ENCODE assay signal across 8 cellular contexts in the genomic region with DNA sequence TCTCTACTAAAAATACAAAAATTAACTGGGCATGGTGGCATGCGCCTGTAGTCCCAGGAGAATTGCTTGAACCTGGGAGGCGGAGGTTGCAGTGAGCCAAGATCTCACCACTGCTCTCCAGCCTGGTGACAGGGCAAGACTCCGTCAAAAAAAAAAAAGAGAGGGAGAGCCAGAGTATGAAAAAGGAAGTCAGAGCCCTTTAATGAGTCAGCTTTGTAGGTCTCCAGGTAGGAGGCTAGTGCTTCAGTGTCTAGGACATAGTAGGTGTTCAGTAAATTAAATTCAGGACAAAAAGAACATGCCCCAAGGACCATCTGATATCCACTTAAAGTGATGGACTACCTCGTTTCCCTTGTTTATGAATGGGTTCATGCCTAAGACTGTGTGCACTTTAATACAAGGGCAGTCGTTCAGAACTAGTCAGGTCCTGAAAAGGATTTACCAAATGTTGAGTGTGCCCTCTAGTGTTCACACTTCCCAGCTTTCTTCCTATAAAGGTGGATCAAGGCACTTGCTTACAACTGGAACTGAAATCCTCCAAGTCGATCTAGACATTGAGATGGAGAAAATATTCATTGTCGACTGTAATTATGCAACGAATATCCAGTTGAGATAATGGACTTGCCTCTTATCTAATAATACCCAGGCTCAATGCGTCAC. TPM values are rescaled to one million over a fixed set of nuclear protein-coding genes. Genes with fewer than 3 reads are reported as not detected.
DNase-seq lines count a peak whose midpoint lies in the region; ATAC-seq and TF ChIP-seq lines count a peak whose summit lies in the region.

No MANE protein-coding gene starts in this region.

- ATAC-seq in GM21423 (IDR thresholded peaks at IDR 0.05; ENCODE audit: unreplicated experiment), result peak; percentile 75

- TF ChIP-seq CTCF in SK-N-SH (IDR thresholded peaks at IDR 0.05) (peak; percentile 66), glutamatergic neuron (IDR thresholded peaks at IDR 0.05; ENCODE audit: partially characterized antibody, unreplicated experiment) (peak; percentile 42), smooth muscle cell (IDR thresholded peaks at IDR 0.05; ENCODE audit: borderline replicate concordance, insufficient read depth, poor library complexity, severe bottlenecking) (peak; percentile 46)

- H3K4me3 ChIP-seq in SK-N-SH (ENCODE audit: low read depth in 2 of 2, low read length in 1 of 2), result no peak overlapping the region
- H3K4me3 ChIP-seq in smooth muscle cell, result no peak overlapping the region

- no peaks in the 10 kb centered on the region for H3K4me1 Mint-ChIP-seq in glutamatergic neuron (ENCODE audit: low read depth, unreplicated experiment)
- H3K4me1 Mint-ChIP-seq in activated CD4-positive, alpha-beta memory T cell treated with anti-CD3 and anti-CD28 coated beads, Interleukin-2, amount 10 ng/mL, durations not matched to agents 7 days and 5 days, result no peaks in the 10 kb centered on the region

- H3K9ac ChIP-seq in SK-N-SH (no peak overlapping the region), smooth muscle cell (ENCODE audit: low read depth) (no peak overlapping the region)

- H3F3A ChIP-seq in SK-N-SH (replicated peaks; ENCODE audit: insufficient read depth) (no peaks in the 10 kb centered on the region), smooth muscle cell (ENCODE audit: low read depth) (no peaks in the 10 kb centered on the region)

- H2AFZ ChIP-seq in SK-N-SH (ENCODE audit: low read depth) (no peak overlapping the region), smooth muscle cell (ENCODE audit: low read depth) (no peak overlapping the region)

- no peak overlapping the region for H3K4me3 Mint-ChIP-seq in glutamatergic neuron (ENCODE audit: unreplicated experiment)
- no peak overlapping the region for H3K4me3 Mint-ChIP-seq in activated CD4-positive, alpha-beta memory T cell treated with anti-CD3 and anti-CD28 coated beads, Interleukin-2, amount 10 ng/mL, durations not matched to agents 7 days and 5 days

- H3K4me2 ChIP-seq in SK-N-SH, result no peak overlapping the region
- no peak overlapping the region for H3K4me2 ChIP-seq in smooth muscle cell

- H3K9me3 Mint-ChIP-seq in glutamatergic neuron (ENCODE audit: unreplicated experiment), result no peaks in the 10 kb centered on the region
- no peaks in the 10 kb centered on the region for H3K9me3 Mint-ChIP-seq in activated CD4-positive, alpha-beta memory T cell treated with anti-CD3 and anti-CD28 coated beads, Interleukin-2, amount 10 ng/mL, durations not matched to agents 7 days and 5 days

- H3K9me3 ChIP-seq in SK-N-SH (no peaks in the 10 kb centered on the region), smooth muscle cell (replicated peaks; ENCODE audit: low read depth) (no peaks in the 10 kb centered on the region)

- peaks cover 7% of the 10 kb centered on the region; the same call in 1 of the 2 replicates for H3K27me3 ChIP-seq in SK-N-SH (ENCODE audit: insufficient read depth)
- no peaks in the 10 kb centered on the region for H3K27me3 ChIP-seq in smooth muscle cell (ENCODE audit: low read depth)

- H3K27me3 Mint-ChIP-seq in glutamatergic neuron (ENCODE audit: unreplicated experiment), result no peaks in the 10 kb centered on the region
- H3K27me3 Mint-ChIP-seq in activated CD4-positive, alpha-beta memory T cell treated with anti-CD3 and anti-CD28 coated beads, Interleukin-2, amount 10 ng/mL, durations not matched to agents 7 days and 5 days, result no peaks in the 10 kb centered on the region

- H3K4me1 ChIP-seq in SK-N-SH (ENCODE audit: control insufficient read depth in 1 of 2, insufficient read depth in 2 of 2, low read depth in 1 of 2, low read length in 1 of 2) (no peaks in the 10 kb centered on the region), smooth muscle cell (ENCODE audit: low read depth) (no peaks in the 10 kb centered on the region)

- H3K36me3 Mint-ChIP-seq in glutamatergic neuron (ENCODE audit: unreplicated experiment), result no peaks in the 10 kb centered on the region
- H3K36me3 Mint-ChIP-seq in activated CD4-positive, alpha-beta memory T cell treated with anti-CD3 and anti-CD28 coated beads, Interleukin-2, amount 10 ng/mL, durations not matched to agents 7 days and 5 days (ENCODE audit: low read depth), result no peaks in the 10 kb centered on the region

- H3K79me2 ChIP-seq in SK-N-SH (ENCODE audit: insufficient read depth) (no peaks in the 10 kb centered on the region), smooth muscle cell (ENCODE audit: low read depth) (no peaks in the 10 kb centered on the region)

- H3K27ac ChIP-seq in SK-N-SH (ENCODE audit: low read depth in 2 of 2, low read length in 1 of 2) (no peak overlapping the region), smooth muscle cell (ENCODE audit: low read depth) (no peak overlapping the region)

- no peaks in the 10 kb centered on the region for H3K36me3 ChIP-seq in SK-N-SH (replicated peaks in 1 of 2; ENCODE audit: control insufficient read depth in 1 of 2, insufficient read depth in 2 of 2, low read length in 1 of 2)
- H3K36me3 ChIP-seq in smooth muscle cell (ENCODE audit: low read depth), result no peaks in the 10 kb centered on the region

- no peaks in the 10 kb centered on the region for H4K20me1 ChIP-seq in SK-N-SH (ENCODE audit: insufficient read depth)
- H4K20me1 ChIP-seq in smooth muscle cell (ENCODE audit: low read depth), result no peaks in the 10 kb centered on the region

- no peak overlapping the region for H3K27ac Mint-ChIP-seq in glutamatergic neuron (ENCODE audit: unreplicated experiment)
- H3K27ac Mint-ChIP-seq in activated CD4-positive, alpha-beta memory T cell treated with anti-CD3 and anti-CD28 coated beads, Interleukin-2, amount 10 ng/mL, durations not matched to agents 7 days and 5 days, result no peak overlapping the region

- TF ChIP-seq EP300 in SK-N-SH (IDR thresholded peaks at IDR 0.05; ENCODE audit: borderline replicate concordance in 1 of 2, low read depth in 1 of 2, low read length in 1 of 2), result no peak

- H3K9me2 ChIP-seq in SK-N-SH, result no peaks in the 10 kb centered on the region

- CTCF ChIA-PET in SK-N-SH (lab: Yijun Ruan, JAX), result interaction anchor here (0.8 to 2.7 kb wide), 9 partner anchors 10 to 1368 kb away, joined by 3 to 7 read pairs (median 3); no protein-coding TSS in a partner anchor
- CTCF ChIA-PET in activated CD4-positive, alpha-beta memory T cell treated with anti-CD3 and anti-CD28 coated beads, Interleukin-2, amount 10 ng/mL, durations not matched to agents 7 days and 5 days (lab: Charles Lee), result no interaction called here

- POLR2A ChIA-PET in SK-N-SH (lab: Yijun Ruan, JAX), result no interaction called here
- POLR2A ChIA-PET in activated CD4-positive, alpha-beta memory T cell treated with anti-CD3 and anti-CD28 coated beads, Interleukin-2, amount 10 ng/mL, durations not matched to agents 7 days and 5 days (lab: Charles Lee), result no interaction called here

- DNase-seq in SHP77 (lab: John Stamatoyannopoulos, UW) (peak; percentile 10 to 24), SHP77 treated with DMSO at 0.1 percent for 48 hours (lab: John Stamatoyannopoulos, UW) (no peak), HuH-7.5 (ENCODE audit: low spot score) (peak; percentile 2), SK-N-SH (peak; percentile 20), glutamatergic neuron (no peak), smooth muscle cell (lab: John Stamatoyannopoulos, UW; ENCODE audit: unreplicated experiment) (no peak)
- DNase-seq in activated CD4-positive, alpha-beta memory T cell treated with anti-CD3 and anti-CD28 coated beads, Interleukin-2, amount 10 ng/mL, durations not matched to agents 7 days and 5 days, result no peak

- TF ChIP-seq RAD21 in SK-N-SH (IDR thresholded peaks at IDR 0.05; ENCODE audit: low read length), result peak; percentile 60

- 13% methylated on average over 9 of the region's 9 CpGs for WGBS in SK-N-SH (ENCODE audit: low lambda C conversion rate)
- WGBS in smooth muscle cell (ENCODE audit: low lambda C conversion rate), result 49% methylated on average over 9 of the region's 9 CpGs

TF ChIP-seq in SK-N-SH, 30 proteins besides CTCF, POLR2A, EP300 and RAD21:
- TF ChIP-seq USF2 (IDR thresholded peaks at IDR 0.05; ENCODE audit: borderline replicate concordance, low read depth, low read length), result no peak
- TF ChIP-seq SMC3 (IDR thresholded peaks at IDR 0.05; ENCODE audit: low read depth, low read length), result peak; percentile 39
- no peak for TF ChIP-seq TCF12 (IDR thresholded peaks at IDR 0.05)

RNA-seq across cellular contexts. Expression of gene F9, which starts 29.0 kb away (rescaled TPM):
- not detected in 2 replicates for polyA plus RNA-seq in SK-N-SH (2012; rRNA removed)
- polyA plus RNA-seq in SK-N-SH (2012; cell fraction: cytosol; rRNA removed), result not detected in 2 replicates
- polyA plus RNA-seq in SK-N-SH (2012; cell fraction: nucleus; rRNA removed), result not detected in 2 replicates
- not detected for total RNA-seq in glutamatergic neuron (ENCODE audit: unreplicated experiment)
- total RNA-seq in smooth muscle cell, result not detected in 2 replicates
- not detected in 2 replicates for polyA plus RNA-seq in smooth muscle cell
- not detected for total RNA-seq in activated CD4-positive, alpha-beta memory T cell treated with anti-CD3 and anti-CD28 coated beads, Interleukin-2, amount 10 ng/mL, durations not matched to agents 7 days and 5 days

Comparison
In these comparisons a context has a peak if more than half of its experiments do, and no peak if none do; other contexts are left out.
1. DNase-seq: peak in SHP77 (2 of 2), HuH-7.5 (single experiment) and SK-N-SH (single experiment); none in SHP77 treated with DMSO at 0.1 percent for 48 hours (single experiment), glutamatergic neuron (single experiment), smooth muscle cell (single experiment) and activated CD4-positive, alpha-beta memory T cell treated with anti-CD3 and anti-CD28 coated beads, Interleukin-2, amount 10 ng/mL, durations not matched to agents 7 days and 5 days (single experiment).
2. Peak in every context shown above with its lines, with median percentiles within 50 percentile points of each other: CTCF ChIP-seq.